Comparison of ENCODE assay signal across 26 cellular contexts in the genomic region with DNA sequence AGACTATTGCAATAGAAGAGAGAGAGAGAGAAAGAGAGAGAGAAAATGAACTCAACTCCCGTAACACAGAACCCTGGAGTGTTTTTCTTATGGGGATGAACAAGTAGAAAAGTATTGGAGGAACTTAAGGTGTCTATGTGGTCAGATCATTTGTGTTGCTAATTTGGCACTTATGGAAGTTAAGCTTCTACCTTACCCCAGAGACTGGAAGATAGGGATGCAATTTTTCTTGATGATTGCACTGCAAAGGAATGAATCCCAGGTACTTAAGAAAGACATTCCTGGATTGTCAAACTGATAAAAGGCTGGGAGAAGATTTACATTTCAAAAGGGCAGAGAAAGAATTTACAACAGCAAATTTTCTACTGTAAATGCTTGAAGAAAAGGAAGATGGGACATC. TPM values are rescaled to one million over a fixed set of nuclear protein-coding genes. Genes with fewer than 3 reads are reported as not detected.
DNase-seq lines count a peak whose midpoint lies in the region; ATAC-seq, FAIRE-seq and TF ChIP-seq lines count a peak whose summit lies in the region.
"Had no signal": no experiment of that assay in that cellular context is flagged by ENCODE, and none has a peak within 500 bp of the region (broad histone marks: within the 10 kb centered on the region; RNA-seq: fewer than 3 reads in every experiment).

No MANE protein-coding gene starts in this region.

- H2AFZ ChIP-seq in H1 (ENCODE audit: low read length) = no peak overlapping the region

- H3K9me3 ChIP-seq in HUES6 (ENCODE audit: control insufficient read depth, insufficient read depth, low read depth, low read length) (peaks cover 24% of the 10 kb centered on the region), H1 (ENCODE audit: insufficient read depth in 2 of 2, low read depth in 1 of 2, low read length in 1 of 2) (peaks cover 4 to 6% of the 10 kb centered on the region in 2 experiments; a peak in 3 of 4 replicates), iPS-20b (ENCODE audit: insufficient read depth, low read depth, low read length) (no peaks in the 10 kb centered on the region; the same call in 1 of the 2 replicates)

- TF ChIP-seq POLR2A in H1 (IDR thresholded peaks at IDR 0.05; ENCODE audit: control extremely low read depth in 1 of 2, low read depth in 2 of 2, low read length in 2 of 2) = no peak
- no peak for TF ChIP-seq POLR2A in H54 (IDR thresholded peaks at IDR 0.05; ENCODE audit: low read depth, low read length)

- H3K4me1 ChIP-seq in HUES6 (ENCODE audit: control insufficient read depth, insufficient read depth, low read length) (peaks cover 13% of the 10 kb centered on the region), H1 (replicated peaks in 1 of 4; ENCODE audit: control insufficient read depth in 3 of 4, insufficient read depth in 4 of 4, low read length in 3 of 4) (no peaks in the 10 kb centered on the region), iPS-20b (ENCODE audit: insufficient read depth, low read length) (0 out of 2 replicates have a peak, but pooled peaks cover 11% of the 10 kb centered on the region)
- H3K4me1 ChIP-seq: BLaER1 had no signal

- no peak overlapping the region for H3K9ac ChIP-seq in HUES6 (ENCODE audit: low read length)
- no peak overlapping the region for H3K9ac ChIP-seq in H1 (replicated peaks in 1 of 4; ENCODE audit: extremely low read depth in 1 of 4, low read depth in 3 of 4, low read length in 3 of 4)
- no peak overlapping the region for H3K9ac ChIP-seq in iPS-20b (ENCODE audit: low read depth, low read length)
- H3K9ac ChIP-seq: BLaER1, KMS-11 had no signal

- peak in 1 of 2 experiments; percentile 17 for DNase-seq in H1 (ENCODE audit: low read depth in 1 of 2, low spot score in 2 of 2)
- DNase-seq in activated naive CD4-positive, alpha-beta T cell treated with anti-CD3 and anti-CD28 coated beads, Interleukin-2, amount 50 U/mL, for 72 hours (ENCODE audit: low spot score in 2 of 2) = no peak
- DNase-seq in substantia nigra (lab: John Stamatoyannopoulos, UW) = no peak
- no peak for DNase-seq in H54 (ENCODE audit: insufficient read length, low spot score)
- DNase-seq: ACHN; CD4-positive, alpha-beta T cell; DND-41; GOT3; IMR-90; NCI-H1092 treated with DMSO at 0.1 percent for 48 hours; NCI-H146; NCI-H2029; NCI-H2227 treated with DMSO at 0.1 percent for 48 hours; NCI-H510A; NCI-H748 treated with DMSO at 0.1 percent for 48 hours; NK-92 treated with Interleukin-12 subunit alpha and Interleukin-12 subunit beta, amount 100 ng/mL, for 24 hours had no signal

- no peak for TF ChIP-seq EP300 in H1 (IDR thresholded peaks at IDR 0.05; ENCODE audit: borderline replicate concordance in 1 of 2, low read depth in 2 of 2, low read length in 2 of 2)

- H3K4ac ChIP-seq in H1 (replicated peaks; ENCODE audit: insufficient read length, low read depth, low read length) = no peak overlapping the region

- POLR2A ChIA-PET in H1 (lab: Charles Lee; ENCODE audit: partially characterized antibody) = no interaction called here

- no peak overlapping the region for H4K91ac ChIP-seq in H1 (replicated peaks; ENCODE audit: insufficient read length, low read length)

- CTCF ChIA-PET in H1 (lab: Charles Lee; ENCODE audit: partially characterized antibody) = interaction anchor here (1.0 to 1.4 kb wide), 5 partner anchors 34 to 337 kb away, joined by 3 to 5 read pairs (median 4); no protein-coding TSS in a partner anchor

- no peak overlapping the region for H2BK120ac ChIP-seq in H1 (replicated peaks; ENCODE audit: low read depth, low read length)

- peak overlapping the region; percentile 46; the same call in 1 of the 2 replicates for H3K27ac ChIP-seq in HUES6 (ENCODE audit: low read depth, low read length)
- H3K27ac ChIP-seq in H1 (ENCODE audit: low read depth, low read length) = no peak overlapping the region
- H3K27ac ChIP-seq in iPS-20b (ENCODE audit: low read length) = no peak overlapping the region
- no peak overlapping the region for H3K27ac ChIP-seq in substantia nigra (ENCODE audit: low read depth, low read length, poor library complexity, severe bottlenecking)
- H3K27ac ChIP-seq: BLaER1, HL-60, KMS-11 had no signal

- H3K79me1 ChIP-seq in H1 (ENCODE audit: low read depth, low read length) = no peaks in the 10 kb centered on the region

- no peak overlapping the region for H3K27ac Mint-ChIP-seq in activated naive CD4-positive, alpha-beta T cell treated with anti-CD3 and anti-CD28 coated beads, Interleukin-2, amount 50 U/mL, for 72 hours
- H3K27ac Mint-ChIP-seq: CD4-positive, alpha-beta T cell had no signal

- 91% methylated on average over 1 of the region's 1 CpG; no CpG with 5 or more reads in 1 of the 2 experiments for WGBS in H1 (ENCODE audit: extremely low coverage in 1 of 2, insufficient coverage in 1 of 2, insufficient read length in 1 of 2, insufficient replicate concordance in 2 of 2, low coverage in 1 of 2, low lambda C conversion rate in 2 of 2, missing lambda C conversion rate in 1 of 2), 2 experiments

- no peak overlapping the region for H2BK20ac ChIP-seq in H1 (ENCODE audit: low read length)

- no peak overlapping the region for H3K14ac ChIP-seq in H1 (ENCODE audit: insufficient read length)

- H3K18ac ChIP-seq in H1 (ENCODE audit: extremely low read depth, low read length) = no peak overlapping the region

- no peak for TF ChIP-seq CTCF in H1 (IDR thresholded peaks at IDR 0.05; ENCODE audit: control extremely low read depth in 1 of 3, insufficient read depth in 1 of 3, low read depth in 1 of 3, low read length in 3 of 3)

- H3K23ac ChIP-seq in H1 (ENCODE audit: insufficient read length) = no peak overlapping the region

- H2BK5ac ChIP-seq in H1 (ENCODE audit: low read depth, low read length) = no peak overlapping the region

- H3K36me3 Mint-ChIP-seq in activated naive CD4-positive, alpha-beta T cell treated with anti-CD3 and anti-CD28 coated beads, Interleukin-2, amount 50 U/mL, for 72 hours = peaks cover 0 to 2% of the 10 kb centered on the region in 2 donors

- no peak for ATAC-seq in activated naive CD4-positive, alpha-beta T cell treated with anti-CD3 and anti-CD28 coated beads, Interleukin-2, amount 50 U/mL, for 72 hours
- no peak for ATAC-seq in GM21619 (IDR thresholded peaks at IDR 0.05; ENCODE audit: unreplicated experiment)
- ATAC-seq: Panc1, SK-N-SH treated with all-trans-retinoic acid at 6 μM for 48 hours had no signal

- no peak for FAIRE-seq in H1 (lab: Jason Lieb, UNC)
- no peak for FAIRE-seq in H54 (lab: Jason Lieb, UNC)
- FAIRE-seq: GM12891 had no signal

- H3K56ac ChIP-seq in H1 (replicated peaks; ENCODE audit: insufficient read length, low read depth, low read length) = no peak overlapping the region

- TF ChIP-seq RAD21 in H1 (IDR thresholded peaks at IDR 0.05 in 1 of 2, conservative IDR thresholded peaks at IDR 0.05 in 1 of 2; ENCODE audit: low read depth in 2 of 2, low read length in 2 of 2) = no peak

- H3K9me3 Mint-ChIP-seq in activated naive CD4-positive, alpha-beta T cell treated with anti-CD3 and anti-CD28 coated beads, Interleukin-2, amount 50 U/mL, for 72 hours = peaks cover 5 to 6% of the 10 kb centered on the region in 2 donors

- no peak overlapping the region for H4K5ac ChIP-seq in H1 (ENCODE audit: insufficient read length, low read depth, low read length)

- H3K36me3 ChIP-seq in HUES6 (ENCODE audit: control insufficient read depth, insufficient read depth, low read length) (no peaks in the 10 kb centered on the region), H1 (ENCODE audit: control insufficient read depth in 2 of 4, insufficient read depth in 4 of 4, low read length in 3 of 4) (peaks cover 0 to 2% (median 0%) of the 10 kb centered on the region in 4 experiments; a peak in 1 of 8 replicates), iPS-20b (ENCODE audit: insufficient read depth, low read depth, low read length) (no peaks in the 10 kb centered on the region)
- H3K36me3 ChIP-seq: BLaER1 had no signal

- no peak overlapping the region for H2BK12ac ChIP-seq in H1 (ENCODE audit: low read depth, low read length)

- H3K23me2 ChIP-seq in H1 (ENCODE audit: low read depth, low read length) = no peaks in the 10 kb centered on the region

- H4K8ac ChIP-seq in H1 (ENCODE audit: extremely low read depth, insufficient read depth, low read length) = no peak overlapping the region

- H3K4me2 ChIP-seq in H1 (ENCODE audit: insufficient read depth in 1 of 2, low read depth in 2 of 2, low read length in 2 of 2) = no peak overlapping the region
- H3K4me2 ChIP-seq: BLaER1, KMS-11 had no signal

- H3K4me3 ChIP-seq in HUES6 (ENCODE audit: low read depth, low read length) = peak overlapping the region; percentile 2; the same call in 1 of the 2 replicates
- H3K4me3 ChIP-seq in H1 (ENCODE audit: extremely low read depth in 1 of 4, insufficient read depth in 2 of 4, low read depth in 3 of 4, low read length in 4 of 4) = no peak overlapping the region; a peak in 1 of 8 replicates
- H3K4me3 ChIP-seq in iPS-20b (ENCODE audit: low read length) = peak overlapping the region; percentile 23; the same call in 1 of the 2 replicates
- H3K4me3 ChIP-seq: BLaER1 had no signal

- no peaks in the 10 kb centered on the region for H3K27me3 ChIP-seq in HUES6 (ENCODE audit: control insufficient read depth, insufficient read depth, low read length)
- H3K27me3 ChIP-seq in H1 (replicated peaks in 1 of 4; ENCODE audit: control insufficient read depth in 3 of 4, extremely low read depth in 1 of 4, insufficient read depth in 3 of 4, low read length in 3 of 4) = no peaks in the 10 kb centered on the region
- no peaks in the 10 kb centered on the region for H3K27me3 ChIP-seq in iPS-20b (ENCODE audit: insufficient read depth, low read length)
- H3K27me3 ChIP-seq: BLaER1 had no signal

- no peaks in the 10 kb centered on the region for H4K20me1 ChIP-seq in H1 (replicated peaks in 1 of 2; ENCODE audit: control insufficient read depth in 1 of 2, insufficient read depth in 2 of 2, low read length in 2 of 2)
- H4K20me1 ChIP-seq: BLaER1 had no signal

- no peak overlapping the region for H2AK5ac ChIP-seq in H1 (ENCODE audit: low read depth, low read length)

- H3K79me2 ChIP-seq in H1 (ENCODE audit: control insufficient read depth in 1 of 2, insufficient read depth in 2 of 2, low read length in 2 of 2) = no peaks in the 10 kb centered on the region

- no peak overlapping the region for H2BK15ac ChIP-seq in H1 (ENCODE audit: low read length)

TF ChIP-seq in H1, 55 proteins besides CTCF, POLR2A, EP300 and RAD21 (continues in another document):
- TF ChIP-seq HDAC6 (IDR thresholded peaks at IDR 0.05; ENCODE audit: low read depth, low read length) (no peak), SIX5 (IDR thresholded peaks at IDR 0.05; ENCODE audit: low read depth, low read length) (no peak)

RNA-seq across cellular contexts. Expression of gene MAP9, which starts 57.3 kb away (rescaled TPM):
- total RNA-seq in H1 (2021; fragmentation: NEBNext Ultra II Directional; extraction: Animal tissue kit (Norgen Biotek cat#: 25700)) = 18.6 and 18.9 TPM in 2 replicates
- polyA plus RNA-seq in H1 (2011; rRNA removed) = 2.1 and 2.4 TPM in 2 replicates
- 2.1 TPM for polyA plus RNA-seq in H1 (2011; cell fraction: cytosol; rRNA removed)
- polyA plus RNA-seq in H1 (2011; cell fraction: nucleus; rRNA removed) = 7.3 TPM
- 5.5 to 9.5 TPM (median 6.3 TPM) in 4 replicates for polyA plus RNA-seq in H1 (2012, experiment 1 of 2)
- polyA plus RNA-seq in H1 (2012, experiment 2 of 2) = 0.66 TPM
- polyA plus RNA-seq in H1 (2013, experiment 1 of 2) = 40.9 TPM
- polyA plus RNA-seq in H1 (2013, experiment 2 of 2) = 33.6 TPM
- polyA minus RNA-seq in H1 (2011; rRNA and poly(A)+ RNA removed) = 5.6 and 8.0 TPM in 2 replicates
- 5.9 TPM for polyA minus RNA-seq in H1 (2011; cell fraction: cytosol; rRNA and poly(A)+ RNA removed)
- polyA minus RNA-seq in H1 (2011; cell fraction: nucleus; rRNA and poly(A)+ RNA removed) = 39.6 TPM
- 1 to 10 TPM; 6.5 to 6.9 TPM for total RNA-seq in activated naive CD4-positive, alpha-beta T cell treated with anti-CD3 and anti-CD28 coated beads, Interleukin-2, amount 50 U/mL, for 72 hours
- total RNA-seq: HT-29 had no signal

Comparison
In these comparisons a context has a peak if more than half of its experiments do, and no peak if none do; other contexts are left out.
1. H3K4me3 ChIP-seq: peak in HUES6 (single experiment) and iPS-20b (single experiment); none in H1 (0 of 4).